ENCODE assay signal across 8 cellular contexts in the genomic region with DNA sequence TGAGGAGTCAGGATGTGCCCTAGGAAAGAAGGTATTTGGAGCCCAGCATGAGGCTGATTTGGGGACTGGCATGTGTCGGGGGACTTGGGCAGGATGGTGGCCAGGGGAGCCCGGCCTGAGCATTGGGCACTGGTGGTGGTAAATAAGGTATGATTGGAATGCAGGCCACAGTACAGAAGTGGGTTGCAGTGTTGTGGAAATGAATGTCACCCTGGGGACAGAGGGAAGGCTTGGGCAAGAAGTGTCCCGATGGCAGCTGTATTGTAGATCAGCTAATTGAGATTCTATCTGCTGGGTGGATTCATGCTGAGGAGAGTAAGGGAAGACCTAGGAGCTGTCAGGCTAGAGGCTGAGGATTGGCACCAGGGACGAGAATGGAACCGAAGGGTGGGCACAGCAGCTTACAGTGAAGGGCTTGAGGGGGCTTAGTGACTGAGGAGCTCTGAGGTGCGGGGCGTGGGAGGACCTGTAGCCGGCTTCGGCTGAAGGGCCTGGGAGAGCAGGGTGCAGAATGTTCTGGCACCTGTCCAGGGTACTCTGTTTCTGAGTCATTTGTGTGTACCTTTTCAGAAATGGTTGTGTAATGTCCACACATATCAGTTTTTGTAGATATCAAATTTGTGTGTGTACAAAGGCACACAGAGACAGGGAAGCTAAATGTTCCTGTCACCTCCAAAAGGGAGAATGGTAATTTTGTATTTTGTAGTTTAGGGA.
DNase-seq lines count a peak whose midpoint lies in the region; ATAC-seq and TF ChIP-seq lines count a peak whose summit lies in the region.

No MANE protein-coding gene starts in this region.

- CTCF ChIA-PET in naive thymus-derived CD4-positive, alpha-beta T cell (lab: Charles Lee), result no interaction called here

- TF ChIP-seq CTCF in fibroblast of villous mesenchyme (IDR thresholded peaks at IDR 0.05; ENCODE audit: insufficient read depth, low read depth, low read length) (no peak), psoas muscle (IDR thresholded peaks at IDR 0.05) (no peak)

- H3K27me3 ChIP-seq in psoas muscle (ENCODE audit: insufficient read depth in 3 of 3, low read length in 2 of 3), result no peaks in the 10 kb centered on the region
- no peaks in the 10 kb centered on the region for H3K27me3 ChIP-seq in naive thymus-derived CD4-positive, alpha-beta T cell (ENCODE audit: control insufficient read depth in 2 of 2, insufficient read depth in 2 of 2, low read length in 2 of 2)

- no peaks in the 10 kb centered on the region for H3K27me3 Mint-ChIP-seq in naive thymus-derived CD4-positive, alpha-beta T cell

- H3K27ac ChIP-seq in psoas muscle, result peak overlapping the region; percentile 69
- no peak overlapping the region for H3K27ac ChIP-seq in naive thymus-derived CD4-positive, alpha-beta T cell (ENCODE audit: low read depth, low read length)

- H3K9me3 Mint-ChIP-seq in naive thymus-derived CD4-positive, alpha-beta T cell, result peaks cover 0 to 3% (median 0%) of the 10 kb centered on the region in 11 donors

- no peak for TF ChIP-seq POLR2A in erythroblast (IDR thresholded peaks at IDR 0.05; ENCODE audit: low read length)

- H3K4me1 Mint-ChIP-seq in naive thymus-derived CD4-positive, alpha-beta T cell, result peaks cover 14 to 41% (median 23%) of the 10 kb centered on the region in 7 donors

- POLR2A ChIA-PET in naive thymus-derived CD4-positive, alpha-beta T cell (lab: Charles Lee), result no interaction called here

- no peak overlapping the region for H3K4me3 Mint-ChIP-seq in naive thymus-derived CD4-positive, alpha-beta T cell

- peak; percentile 60 for DNase-seq in DMS79 (lab: John Stamatoyannopoulos, UW)
- peak; percentile 35 for DNase-seq in NCI-H748 treated with DMSO at 0.1 percent for 48 hours (lab: John Stamatoyannopoulos, UW)
- peak; percentile 84 for DNase-seq in fibroblast of villous mesenchyme (ENCODE audit: low read depth)
- peak; percentile 56 to 80 for DNase-seq in psoas muscle
- DNase-seq in erythroblast (lab: John Stamatoyannopoulos, UW), result no peak
- DNase-seq in naive thymus-derived CD4-positive, alpha-beta T cell, result no peak
- DNase-seq in GF-D8 (lab: John Stamatoyannopoulos, UW), result no peak

- 49 to 67% (median 50%) methylated on average over 9 of the region's 9 CpGs for WGBS in psoas muscle, 3 donors

- ATAC-seq in psoas muscle (peak; percentile 34 to 76 (median 68)), HG03025 (IDR thresholded peaks at IDR 0.05; ENCODE audit: low FRiP score, unreplicated experiment) (no peak)
- ATAC-seq in naive thymus-derived CD4-positive, alpha-beta T cell, result no peak

- no peak overlapping the region for H3K27ac Mint-ChIP-seq in naive thymus-derived CD4-positive, alpha-beta T cell

- no peaks in the 10 kb centered on the region for H3K9me3 ChIP-seq in psoas muscle
- no peaks in the 10 kb centered on the region for H3K9me3 ChIP-seq in naive thymus-derived CD4-positive, alpha-beta T cell (ENCODE audit: control insufficient read depth in 2 of 3, low read length in 3 of 3)

- no peaks in the 10 kb centered on the region for H3K36me3 Mint-ChIP-seq in naive thymus-derived CD4-positive, alpha-beta T cell

- H3K4me3 ChIP-seq in fibroblast of villous mesenchyme (ENCODE audit: low read depth, low read length) (no peak overlapping the region), psoas muscle (no peak overlapping the region)
- H3K4me3 ChIP-seq in naive thymus-derived CD4-positive, alpha-beta T cell (ENCODE audit: low read length), result no peak overlapping the region

- peaks cover 37% of the 10 kb centered on the region for H3K4me1 ChIP-seq in psoas muscle
- no peaks in the 10 kb centered on the region for H3K4me1 ChIP-seq in naive thymus-derived CD4-positive, alpha-beta T cell (ENCODE audit: control insufficient read depth in 2 of 2, insufficient read depth in 2 of 2, low read length in 2 of 2)

- intact Hi-C loops in psoas muscle (cut with DNase I), result loop anchor here (2.0 to 5.0 kb wide), 3 partner anchors 115 to 171 kb away; partner anchors contain the start of gene PRKCE (in 1 of the 2)
- intact Hi-C loops in naive thymus-derived CD4-positive, alpha-beta T cell (cut with micrococcal nuclease), result no loop called here

- no peaks in the 10 kb centered on the region for H3K36me3 ChIP-seq in psoas muscle (ENCODE audit: insufficient read depth in 1 of 2, low read depth in 1 of 2)
- H3K36me3 ChIP-seq in naive thymus-derived CD4-positive, alpha-beta T cell (ENCODE audit: control insufficient read depth in 2 of 3, insufficient read depth in 3 of 3, low read length in 3 of 3), result no peaks in the 10 kb centered on the region

Comparison
In these comparisons a context has a peak if more than half of its experiments do, and no peak if none do; other contexts are left out.
1. DNase-seq: peak in DMS79 (single experiment), NCI-H748 treated with DMSO at 0.1 percent for 48 hours (single experiment), fibroblast of villous mesenchyme (single experiment) and psoas muscle (2 of 2); none in erythroblast (0 of 2), naive thymus-derived CD4-positive, alpha-beta T cell (0 of 9) and GF-D8 (single experiment).
2. ATAC-seq: peak in psoas muscle (4 of 4); none in naive thymus-derived CD4-positive, alpha-beta T cell (single experiment) and HG03025 (single experiment).
3. intact Hi-C loops: an anchor here in psoas muscle (2.0 to 5.0 kb wide); none called in naive thymus-derived CD4-positive, alpha-beta T cell.